ENCODE assay signal across 29 cellular contexts in genomic region chrX:153873282-153874090, GRCh38. TPM values are rescaled to one million over a fixed set of nuclear protein-coding genes. Genes with fewer than 3 reads are reported as not detected.
DNase-seq lines count a peak whose midpoint lies in the region; ATAC-seq, FAIRE-seq and TF ChIP-seq lines count a peak whose summit lies in the region.
"Had no signal": no experiment of that assay in that cellular context is flagged by ENCODE, and none has a peak within 500 bp of the region (broad histone marks: within the 10 kb centered on the region; RNA-seq: fewer than 3 reads in every experiment).

No MANE protein-coding gene starts in this region.

- intact Hi-C loops in kidney (cut with DNase I) (no loop called here), left ventricle myocardium superior (cut with micrococcal nuclease) (no loop called here)
- intact Hi-C loops in naive thymus-derived CD4-positive, alpha-beta T cell (cut with micrococcal nuclease): no loop called here

- H3K27me3 Mint-ChIP-seq in naive thymus-derived CD4-positive, alpha-beta T cell: peaks cover 0 to 11% (median 6%) of the 10 kb centered on the region in 5 donors
- H3K27me3 Mint-ChIP-seq: brain had no signal

- H3K4me3 Mint-ChIP-seq in naive thymus-derived CD4-positive, alpha-beta T cell: no peak overlapping the region
- H3K4me3 Mint-ChIP-seq: activated T-cell treated with anti-CD3 and anti-CD28 coated beads, Interleukin-2, amount 50 U/mL, for 72 hours; B cell; stimulated activated effector memory CD8-positive, alpha-beta T cell treated with anti-CD3 and anti-CD28 coated beads, Interleukin-12 subunit alpha, Interleukin-12 subunit beta, amount 100 ng/mL, for 72 hours had no signal

- peaks cover 0 to 16% (median 12%) of the 10 kb centered on the region in 7 donors for H3K4me1 Mint-ChIP-seq in naive thymus-derived CD4-positive, alpha-beta T cell

- no peaks in the 10 kb centered on the region for H3K36me3 ChIP-seq in kidney (ENCODE audit: control insufficient read depth in 1 of 2, insufficient read depth in 2 of 2, low read length in 2 of 2)
- no peaks in the 10 kb centered on the region for H3K36me3 ChIP-seq in naive thymus-derived CD4-positive, alpha-beta T cell (ENCODE audit: control insufficient read depth in 2 of 3, insufficient read depth in 3 of 3, low read length in 3 of 3)
- H3K36me3 ChIP-seq: adrenal gland, upper lobe of left lung had no signal

- H3K27me3 ChIP-seq in naive thymus-derived CD4-positive, alpha-beta T cell (ENCODE audit: control insufficient read depth in 2 of 2, insufficient read depth in 2 of 2, low read length in 2 of 2): no peaks in the 10 kb centered on the region
- H3K27me3 ChIP-seq: hepatocyte had no signal

- H3K9me3 Mint-ChIP-seq in naive thymus-derived CD4-positive, alpha-beta T cell: peaks cover 0 to 3% (median 0%) of the 10 kb centered on the region in 11 donors
- H3K9me3 Mint-ChIP-seq: stimulated activated effector memory CD8-positive, alpha-beta T cell treated with anti-CD3 and anti-CD28 coated beads, Interleukin-12 subunit alpha, Interleukin-12 subunit beta, amount 100 ng/mL, for 72 hours had no signal

- CTCF ChIA-PET in naive thymus-derived CD4-positive, alpha-beta T cell (lab: Charles Lee): no interaction called here

- no peak overlapping the region for H3K9ac ChIP-seq in kidney (ENCODE audit: low read length in 2 of 2)

- no peak overlapping the region for H3K4me3 ChIP-seq in kidney (ENCODE audit: low read length in 2 of 2)
- no peak overlapping the region for H3K4me3 ChIP-seq in naive thymus-derived CD4-positive, alpha-beta T cell (ENCODE audit: low read length)
- H3K4me3 ChIP-seq: adrenal gland, GM12878, hepatocyte, skin epidermis, upper lobe of left lung had no signal

- H3K36me3 Mint-ChIP-seq in naive thymus-derived CD4-positive, alpha-beta T cell: peaks cover 0 to 5% (median 0%) of the 10 kb centered on the region in 5 donors

- TF ChIP-seq CTCF in kidney (IDR thresholded peaks at IDR 0.05; ENCODE audit: borderline replicate concordance, extremely low read depth, insufficient read depth): no peak

- H3K27ac Mint-ChIP-seq in naive thymus-derived CD4-positive, alpha-beta T cell: peak overlapping the region in 1 of 9 donors; percentile 33
- H3K27ac Mint-ChIP-seq: activated T-cell treated with anti-CD3 and anti-CD28 coated beads, Interleukin-2, amount 50 U/mL, for 72 hours; B cell; stimulated activated effector memory CD8-positive, alpha-beta T cell treated with anti-CD3 and anti-CD28 coated beads, Interleukin-12 subunit alpha, Interleukin-12 subunit beta, amount 100 ng/mL, for 72 hours had no signal

- no peaks in the 10 kb centered on the region for H3K9me3 ChIP-seq in kidney (ENCODE audit: control insufficient read depth in 1 of 2, low read length in 2 of 2)
- H3K9me3 ChIP-seq in naive thymus-derived CD4-positive, alpha-beta T cell (ENCODE audit: control insufficient read depth in 2 of 3, low read length in 3 of 3): no peaks in the 10 kb centered on the region
- H3K9me3 ChIP-seq: adrenal gland, upper lobe of left lung had no signal

- no peak overlapping the region for H3K27ac ChIP-seq in kidney (ENCODE audit: low read depth in 2 of 2, low read length in 2 of 2)
- H3K27ac ChIP-seq in naive thymus-derived CD4-positive, alpha-beta T cell (ENCODE audit: low read depth, low read length): no peak overlapping the region
- H3K27ac ChIP-seq: adrenal gland, hepatocyte, skin epidermis, upper lobe of left lung had no signal

- ATAC-seq in naive thymus-derived CD4-positive, alpha-beta T cell: no peak
- no peak for ATAC-seq in left ventricle myocardium superior
- ATAC-seq: activated T-cell treated with anti-CD3 and anti-CD28 coated beads, Interleukin-2, amount 50 U/mL, for 72 hours; esophagus mucosa; Panc1; stimulated activated effector memory CD8-positive, alpha-beta T cell treated with anti-CD3 and anti-CD28 coated beads, Interleukin-12 subunit alpha, Interleukin-12 subunit beta, amount 100 ng/mL, for 72 hours had no signal

- POLR2A ChIA-PET in naive thymus-derived CD4-positive, alpha-beta T cell (lab: Charles Lee): no interaction called here

- no peaks in the 10 kb centered on the region for H3K4me1 ChIP-seq in kidney (ENCODE audit: control insufficient read depth in 1 of 2, insufficient read depth in 1 of 2, low read depth in 1 of 2, low read length in 2 of 2)
- peaks cover 0 to 1% of the 10 kb centered on the region in 2 donors for H3K4me1 ChIP-seq in naive thymus-derived CD4-positive, alpha-beta T cell (ENCODE audit: control insufficient read depth in 2 of 2, insufficient read depth in 2 of 2, low read length in 2 of 2)
- H3K4me1 ChIP-seq: adrenal gland, upper lobe of left lung had no signal

- FAIRE-seq in kidney (lab: Jason Lieb, UNC): no peak
- FAIRE-seq: GM12878 had no signal

- DNase-seq in NCI-H1417 (lab: John Stamatoyannopoulos, UW) (peak in 2 of 3 experiments; percentile 29 to 48), NCI-H1417 treated with DMSO at 0.1 percent for 48 hours (lab: John Stamatoyannopoulos, UW) (no peak), NCI-H82 treated with DMSO at 0.1 percent for 48 hours (lab: John Stamatoyannopoulos, UW; ENCODE audit: unreplicated experiment) (peak; percentile 79), kidney (peak; percentile 39), retina (peak; percentile 64), HCEC 1CT (no peak), left ventricle myocardium superior (no peak)
- DNase-seq in naive thymus-derived CD4-positive, alpha-beta T cell: no peak
- DNase-seq: activated CD4-positive, alpha-beta T cell treated with anti-CD3 and anti-CD28 coated beads for 48 hours; activated naive CD4-positive, alpha-beta T cell treated with Interleukin-2 at 50 U/mL for 16 hours; activated T-cell treated with anti-CD3 and anti-CD28 coated beads, Interleukin-2, amount 50 U/mL, for 72 hours; DMS79 treated with DMSO at 0.1 percent for 48 hours; effector memory CD4-positive, alpha-beta T cell; foreskin melanocyte; Karpas-422; NCI-H1930; SIG-M5; upper lobe of left lung had no signal

RNA-seq across cellular contexts. Expression of gene L1CAM, which starts 12.5 kb away (rescaled TPM):
- 71.9 TPM for total RNA-seq in kidney
- polyA plus RNA-seq in kidney (ENCODE audit: insufficient read depth, low read depth, low replicate concordance): 26.1 TPM
- total RNA-seq in naive thymus-derived CD4-positive, alpha-beta T cell: 1 to 10 TPM in 3 of 5 experiments, under 1 TPM in 1, not detected in 1; 0.81 to 9.2 (median 1.3) TPM
- polyA plus RNA-seq in naive thymus-derived CD4-positive, alpha-beta T cell: under 1 TPM in 1 of 2 donors, not detected in 1; 0.16 TPM
- 4.8 TPM for total RNA-seq in left ventricle myocardium superior

RNA-seq across cellular contexts. Expression of gene AVPR2, which starts 31.0 kb away (rescaled TPM):
- total RNA-seq in kidney (2.3 TPM), left ventricle myocardium superior (3.3 TPM)
- 22.1 TPM for polyA plus RNA-seq in kidney (ENCODE audit: insufficient read depth, low read depth, low replicate concordance)
- total RNA-seq in naive thymus-derived CD4-positive, alpha-beta T cell: under 1 TPM in 1 of 5 experiments, not detected in 4; 0.29 TPM
- not detected for polyA plus RNA-seq in naive thymus-derived CD4-positive, alpha-beta T cell
- total RNA-seq: activated T-cell treated with anti-CD3 and anti-CD28 coated beads, Interleukin-2, amount 50 U/mL, for 72 hours; B cell; GM12878; hepatocyte; liver; T-helper 1 cell treated with Interleukin-12 subunit alpha and Interleukin-12 subunit beta and Interleukin-4 antibody, amounts not matched to agents 30 ng/mL and 1 ng/mL, for 36 hours had no signal
- polyA plus RNA-seq: hepatocyte had no signal

RNA-seq across cellular contexts. Expression of gene PDZD4, which starts 43.1 kb away (rescaled TPM):
- total RNA-seq in kidney: 7.0 TPM
- polyA plus RNA-seq in kidney (ENCODE audit: insufficient read depth, low read depth, low replicate concordance): 4.7 TPM
- 10 to 100 TPM in 2 of 5 experiments, under 1 TPM in 3; 0.32 to 29.0 (median 0.51) TPM for total RNA-seq in naive thymus-derived CD4-positive, alpha-beta T cell
- under 1 TPM; 0.07 to 0.53 TPM for polyA plus RNA-seq in naive thymus-derived CD4-positive, alpha-beta T cell
- total RNA-seq in left ventricle myocardium superior: 2.6 TPM
- total RNA-seq: B cell had no signal

RNA-seq across cellular contexts. Expression of gene ARHGAP4, which starts 52.6 kb away (rescaled TPM):
- 73.0 TPM for total RNA-seq in kidney
- 38.3 TPM for polyA plus RNA-seq in kidney (ENCODE audit: insufficient read depth, low read depth, low replicate concordance)
- 100 to 1,000 TPM; 310 to 439 (median 377) TPM for total RNA-seq in naive thymus-derived CD4-positive, alpha-beta T cell
- polyA plus RNA-seq in naive thymus-derived CD4-positive, alpha-beta T cell: 100 to 1,000 TPM in 1 of 2 donors, 10 to 100 TPM in 1; 82.5 to 147 TPM
- 10.0 TPM for total RNA-seq in left ventricle myocardium superior

Comparison
In these comparisons a context has a peak if more than half of its experiments do, and no peak if none do; other contexts are left out.
1. DNase-seq: peak in NCI-H1417 (2 of 3), NCI-H82 treated with DMSO at 0.1 percent for 48 hours (single experiment), kidney (single experiment) and retina (single experiment); none in NCI-H1417 treated with DMSO at 0.1 percent for 48 hours (single experiment), HCEC 1CT (single experiment), naive thymus-derived CD4-positive, alpha-beta T cell (0 of 9) and left ventricle myocardium superior (single experiment).